ENCODE assay signal across 29 cellular contexts in the genomic region with DNA sequence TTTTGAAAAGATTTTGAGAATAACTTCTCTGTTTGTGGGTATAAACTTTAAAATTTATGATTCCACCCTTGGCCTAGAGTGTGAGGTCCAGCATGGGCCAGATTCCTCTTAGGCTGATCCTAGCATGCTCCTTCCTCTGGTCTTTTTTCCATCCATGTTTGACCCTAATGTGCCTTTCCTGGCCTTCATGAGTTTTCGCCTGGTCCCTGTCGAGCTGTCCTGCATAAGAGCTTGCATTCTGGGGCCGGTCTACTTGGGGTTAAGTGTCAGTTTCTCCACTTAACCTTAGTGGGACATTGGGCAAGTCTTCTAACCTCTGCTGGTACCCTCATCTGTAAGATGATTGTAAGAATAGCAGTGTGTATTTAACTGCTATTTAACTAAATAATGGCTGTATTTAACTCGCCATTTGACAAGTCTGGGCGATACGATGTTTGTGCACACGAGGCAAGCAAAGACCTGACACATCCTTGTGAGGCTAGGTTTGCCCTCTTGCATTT. TPM values are rescaled to one million over a fixed set of nuclear protein-coding genes. Genes with fewer than 3 reads are reported as not detected.
DNase-seq lines count a peak whose midpoint lies in the region; ATAC-seq, FAIRE-seq and TF ChIP-seq lines count a peak whose summit lies in the region.
"Had no signal": no experiment of that assay in that cellular context is flagged by ENCODE, and none has a peak within 500 bp of the region (broad histone marks: within the 10 kb centered on the region; RNA-seq: fewer than 3 reads in every experiment).

No MANE protein-coding gene starts in this region.

- H3K4me1 ChIP-seq in right atrium auricular region (no peaks in the 10 kb centered on the region), OCI-LY7 (ENCODE audit: insufficient read depth, low read length, poor library complexity, severe bottlenecking) (peaks cover 16% of the 10 kb centered on the region)
- H3K4me1 ChIP-seq: Caco-2, gastrocnemius medialis, prostate gland, transverse colon had no signal

- TF ChIP-seq CTCF in right atrium auricular region (IDR thresholded peaks at IDR 0.05) (no peak), OCI-LY7 (conservative IDR thresholded peaks at IDR 0.05; ENCODE audit: low read length) (no peak), bronchial epithelial cell (IDR thresholded peaks at IDR 0.05; ENCODE audit: insufficient read depth, low read length, severe bottlenecking) (no peak)

- no peaks in the 10 kb centered on the region for H3K9me3 ChIP-seq in right atrium auricular region
- peaks cover 17% of the 10 kb centered on the region for H3K9me3 ChIP-seq in OCI-LY7 (ENCODE audit: low read length)
- H3K9me3 ChIP-seq: Caco-2, gastrocnemius medialis, prostate gland, transverse colon had no signal

- CTCF ChIA-PET in OCI-LY7 (lab: Charles Lee; ENCODE audit: unreplicated experiment) = no interaction called here

- ATAC-seq in left cardiac atrium = no peak
- no peak for ATAC-seq in effector memory CD8-positive, alpha-beta T cell (replicated peaks)
- ATAC-seq in HG03045 (IDR thresholded peaks at IDR 0.05; ENCODE audit: unreplicated experiment) = no peak
- ATAC-seq: gastrocnemius medialis, Panc1, sciatic nerve had no signal

- peaks cover 3 to 7% of the 10 kb centered on the region in 2 donors for H3K4me1 Mint-ChIP-seq in effector memory CD8-positive, alpha-beta T cell (ENCODE audit: low read depth in 2 of 2)
- H3K4me1 Mint-ChIP-seq: mesothelial cell of epicardium had no signal

- no TSS peak for BruUV-seq in OCI-LY7 (replicated peaks; lab: Mats Ljungman, UMichigan)

- H3K36me3 Mint-ChIP-seq in effector memory CD8-positive, alpha-beta T cell (ENCODE audit: insufficient read depth) = no peaks in the 10 kb centered on the region
- H3K36me3 Mint-ChIP-seq: brain, IgD-negative memory B cell, mesothelial cell of epicardium, naive B cell had no signal

- POLR2A ChIA-PET in OCI-LY7 (lab: Charles Lee) = interaction anchor here (0.5 to 1.1 kb wide), 3 partner anchors 9 to 43 kb away, joined by 3 to 11 read pairs (median 4); a partner anchor contains a TSS

- H3K9me3 Mint-ChIP-seq in effector memory CD8-positive, alpha-beta T cell = no peaks in the 10 kb centered on the region
- H3K9me3 Mint-ChIP-seq: brain, mesothelial cell of epicardium, naive B cell had no signal

- no peaks in the 10 kb centered on the region for H3K79me2 ChIP-seq in OCI-LY7 (ENCODE audit: insufficient read depth, low read depth, low read length)

- H3K36me3 ChIP-seq in right atrium auricular region (no peaks in the 10 kb centered on the region), OCI-LY7 (ENCODE audit: insufficient read depth, low read length) (no peaks in the 10 kb centered on the region; the same call in 1 of the 2 replicates), bronchial epithelial cell (ENCODE audit: control insufficient read depth, insufficient read depth, low read length) (no peaks in the 10 kb centered on the region)
- H3K36me3 ChIP-seq: gastrocnemius medialis, prostate gland, transverse colon had no signal

- no peaks in the 10 kb centered on the region for H3K27me3 Mint-ChIP-seq in effector memory CD8-positive, alpha-beta T cell
- H3K27me3 Mint-ChIP-seq: IgD-negative memory B cell, naive B cell had no signal

- no peaks in the 10 kb centered on the region for H4K20me1 ChIP-seq in OCI-LY7 (ENCODE audit: insufficient read depth, low read length)

- H3K27ac Mint-ChIP-seq in effector memory CD8-positive, alpha-beta T cell = peak overlapping the region in 1 of 2 donors; percentile 15
- H3K27ac Mint-ChIP-seq: brain, IgD-negative memory B cell, mesothelial cell of epicardium had no signal

- H2AFZ ChIP-seq in OCI-LY7 (ENCODE audit: low read length) = peak overlapping the region; percentile 27; the same call in 1 of the 2 replicates

- H3K27ac ChIP-seq in right atrium auricular region (no peak overlapping the region), OCI-LY7 (ENCODE audit: low read depth, low read length, poor library complexity, severe bottlenecking) (no peak overlapping the region)
- H3K27ac ChIP-seq: dorsolateral prefrontal cortex, gastrocnemius medialis, prostate gland, transverse colon had no signal

- no peak for FAIRE-seq in bronchial epithelial cell (lab: Jason Lieb, UNC)

- H3K4me3 Mint-ChIP-seq in effector memory CD8-positive, alpha-beta T cell = no peak overlapping the region
- H3K4me3 Mint-ChIP-seq: brain, IgD-negative memory B cell, mesothelial cell of epicardium, naive B cell had no signal

- no peaks in the 10 kb centered on the region for H3K9me2 ChIP-seq in OCI-LY7 (ENCODE audit: insufficient read depth, low read length)

- H3K27me3 ChIP-seq in right atrium auricular region = no peaks in the 10 kb centered on the region
- H3K27me3 ChIP-seq in bronchial epithelial cell (ENCODE audit: control insufficient read depth, insufficient read depth, low read length) = no peaks in the 10 kb centered on the region
- H3K27me3 ChIP-seq: gastrocnemius medialis, transverse colon had no signal

- H3K4me3 ChIP-seq in right atrium auricular region (no peak overlapping the region), OCI-LY7 (ENCODE audit: low read depth, low read length, poor library complexity, severe bottlenecking) (no peak overlapping the region), bronchial epithelial cell (ENCODE audit: low read depth, low read length) (no peak overlapping the region)
- H3K4me3 ChIP-seq: dorsolateral prefrontal cortex, gastrocnemius medialis, prostate gland, transverse colon had no signal

- no peak overlapping the region for H3K4me2 ChIP-seq in OCI-LY7 (ENCODE audit: low read length)

- intact Hi-C loops in left cardiac atrium (cut with DNase I) (no loop called here), OCI-LY7 (cut with micrococcal nuclease; ENCODE audit: unreplicated experiment) (no loop called here)

- peak; percentile 36 for DNase-seq in right atrium auricular region (ENCODE audit: low spot score)
- DNase-seq in left cardiac atrium = no peak
- no peak for DNase-seq in OCI-LY7 (ENCODE audit: low spot score)
- DNase-seq in bronchial epithelial cell (ENCODE audit: low read depth) = peak; percentile 50
- DNase-seq in effector memory CD8-positive, alpha-beta T cell = no peak
- no peak for DNase-seq in CD1c-positive myeloid dendritic cell (ENCODE audit: extremely low spot score)
- DNase-seq: activated CD4-positive, alpha-beta T cell treated with anti-CD3 and anti-CD28 coated beads for 1 hour; C1 segment of cervical spinal cord; Caco-2; dorsolateral prefrontal cortex; gastrocnemius medialis; HCEC 1CT; naive B cell; NCI-H1694 treated with DMSO at 0.1 percent for 48 hours; NCI-H524 treated with DMSO at 0.1 percent for 48 hours; nucleus accumbens; Right ventricle myocardium superior; stimulated activated CD4-positive, alpha-beta T cell treated with anti-CD3 and anti-CD28 coated beads, Interleukin-12 subunit alpha, Interleukin-12 subunit beta, amount 100 ng/mL, for 4 hours; stimulated activated CD4-positive, alpha-beta T cell treated with anti-CD3 and anti-CD28 coated beads, Interleukin-2, amount 100 ng/mL, for 48 hours; T-helper 2 cell; transverse colon had no signal

RNA-seq across cellular contexts. Expression of a gene that starts 40.7 kb away (rescaled TPM):
- total RNA-seq in right atrium auricular region = 1 to 10 TPM; 2.0 to 3.2 TPM
- total RNA-seq in left cardiac atrium = 1 to 10 TPM; 1.6 to 2.6 TPM
- 25.4 and 30.7 TPM in 2 replicates for total RNA-seq in OCI-LY7 (2014; rRNA removed; shearing (Covaris generic))
- total RNA-seq in OCI-LY7 (2022) = 22.7 and 23.6 TPM in 2 replicates
- under 0.01 TPM in 2 replicates for total RNA-seq in bronchial epithelial cell
- total RNA-seq: Caco-2, fibroblast of lung had no signal

Comparison
In these comparisons a context has a peak if more than half of its experiments do, and no peak if none do; other contexts are left out.
1. DNase-seq: peak in right atrium auricular region (single experiment) and bronchial epithelial cell (single experiment); none in left cardiac atrium (single experiment), OCI-LY7 (single experiment), effector memory CD8-positive, alpha-beta T cell (0 of 3) and CD1c-positive myeloid dendritic cell (single experiment).
2. RNA of a gene that starts 40.7 kb away (total RNA-seq): 22.7 to 30.7 TPM in OCI-LY7; 2.0 to 3.2 TPM in right atrium auricular region, 1.6 to 2.6 TPM in left cardiac atrium and under 0.01 TPM in bronchial epithelial cell; every median in the first group is over 4 times any median in the second.